1 cellular context compared by ENCODE assay signal in the genomic region with DNA sequence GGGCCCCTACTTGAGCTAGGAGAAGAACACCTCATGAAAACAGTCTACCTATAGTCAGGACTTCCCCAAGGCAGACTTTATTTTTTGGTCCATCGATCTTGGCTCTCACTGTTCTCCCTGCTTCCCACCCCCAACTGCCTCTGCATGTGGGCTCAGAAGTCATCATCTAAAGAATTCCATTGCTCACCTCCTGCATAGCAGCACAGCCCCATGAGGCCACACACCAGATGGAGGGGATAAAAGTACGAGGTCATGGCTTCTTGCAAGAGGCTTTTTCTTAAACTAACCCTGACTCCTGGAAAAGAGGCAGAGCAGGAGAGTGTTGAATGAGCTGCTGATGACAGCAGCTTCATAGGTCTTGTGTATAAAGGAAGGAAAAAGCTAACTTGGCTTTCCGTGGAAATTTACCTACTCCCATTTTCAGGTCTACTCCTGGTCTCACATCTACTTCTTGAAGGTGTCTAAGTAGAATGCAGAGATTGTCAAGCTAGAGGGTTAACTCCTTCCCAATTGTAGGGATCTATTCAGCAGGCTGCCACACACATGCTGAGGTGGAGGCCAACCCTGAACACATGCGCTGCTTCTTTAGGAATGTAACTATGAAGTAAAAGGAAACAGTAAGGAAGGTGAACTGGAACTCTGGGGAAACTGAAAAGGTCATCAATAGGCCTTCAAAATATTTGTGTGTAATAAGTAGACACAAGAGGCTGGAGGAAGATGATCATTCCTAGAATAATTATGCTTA.
TF ChIP-seq lines count a peak whose summit lies in the region.

No MANE protein-coding gene starts in this region.

TF ChIP-seq in HepG2, 621 proteins besides CTCF, POLR2A, EP300 and RAD21:
- no peak for TF ChIP-seq MYPOP (CRISPR knock-in tag; IDR thresholded peaks at IDR 0.05)
- TF ChIP-seq RBM22 (optimal IDR thresholded peaks at IDR 0.05; ENCODE audit: low read length): no peak
- no peak for TF ChIP-seq KLF15 (CRISPR knock-in tag; IDR thresholded peaks at IDR 0.05; ENCODE audit: borderline replicate concordance)
